Comparison of ENCODE assay signal across 11 cellular contexts in genomic region chr22:36017661-36018091, GRCh38. TPM values are rescaled to one million over a fixed set of nuclear protein-coding genes. Genes with fewer than 3 reads are reported as not detected.
DNase-seq lines count a peak whose midpoint lies in the region; ATAC-seq, FAIRE-seq and TF ChIP-seq lines count a peak whose summit lies in the region.
"Had no signal": no experiment of that assay in that cellular context is flagged by ENCODE, and none has a peak within 500 bp of the region (broad histone marks: within the 10 kb centered on the region; RNA-seq: fewer than 3 reads in every experiment).

No MANE protein-coding gene starts in this region.

- H3K9me1 ChIP-seq in K562 (ENCODE audit: control insufficient read depth, insufficient read depth, low read length) = no peaks in the 10 kb centered on the region

- CTCF ChIA-PET in K562 (lab: Yijun Ruan, JAX; ENCODE audit: low intra/inter-chr PET ratio) = no interaction called here

- no peaks in the 10 kb centered on the region for H3K27me3 ChIP-seq in K562 (ENCODE audit: control insufficient read depth in 2 of 2, insufficient read depth in 2 of 2, low read length in 2 of 2)
- H3K27me3 ChIP-seq: upper lobe of right lung had no signal

- H3K79me2 ChIP-seq in K562 (ENCODE audit: control insufficient read depth, insufficient read depth, low read length) = peaks cover 59% of the 10 kb centered on the region

- ATAC-seq in K562 (no peak; the same call in 2 of the 3 replicates), GM19324 (IDR thresholded peaks at IDR 0.05; ENCODE audit: low FRiP score, unreplicated experiment) (no peak)
- peak; percentile 94 for ATAC-seq in stimulated activated memory B cell treated with anti-CD40 and anti-IgM and Interleukin-4, amounts not matched to agents 10 μg/mL and 1 μg/mL and 100 μg/mL, for 72 hours
- ATAC-seq: upper lobe of right lung had no signal

- H3K4me1 Mint-ChIP-seq in stimulated activated memory B cell treated with anti-CD40 and anti-IgM and Interleukin-4, amounts not matched to agents 10 μg/mL and 1 μg/mL and 100 μg/mL, for 72 hours = peaks cover 17% of the 10 kb centered on the region
- peaks cover 2% of the 10 kb centered on the region for H3K4me1 Mint-ChIP-seq in activated T-helper 2 cell treated with anti-CD3 and anti-CD28 coated beads, Interferon-gamma antibody, Interleukin-2, Interleukin-4, amounts not matched to agents 10 μg/mL and 5 μg/mL and 100 μg/mL, durations not matched to agents 14 hours and 24 hours and 36 hours (ENCODE audit: low read depth)

- no peak overlapping the region for H3K27ac Mint-ChIP-seq in stimulated activated memory B cell treated with anti-CD40 and anti-IgM and Interleukin-4, amounts not matched to agents 10 μg/mL and 1 μg/mL and 100 μg/mL, for 72 hours
- no peak overlapping the region for H3K27ac Mint-ChIP-seq in activated T-helper 2 cell treated with anti-CD3 and anti-CD28 coated beads, Interferon-gamma antibody, Interleukin-2, Interleukin-4, amounts not matched to agents 10 μg/mL and 5 μg/mL and 100 μg/mL, durations not matched to agents 14 hours and 24 hours and 36 hours

- TF ChIP-seq POLR2A in K562 (conservative IDR thresholded peaks at IDR 0.05) = no peak

- POLR2A ChIA-PET in K562 (lab: Yijun Ruan, JAX) = interaction anchor here (0.7 to 1.4 kb wide), 3 partner anchors 10 to 619 kb away, joined by 3 to 9 read pairs (median 4); partner anchors contain the start of gene RBFOX2

- H3K9ac ChIP-seq in K562 (ENCODE audit: insufficient read depth in 1 of 2, low read depth in 2 of 2, low read length in 2 of 2) = no peak overlapping the region

- no peaks in the 10 kb centered on the region for H3K9me3 Mint-ChIP-seq in stimulated activated memory B cell treated with anti-CD40 and anti-IgM and Interleukin-4, amounts not matched to agents 10 μg/mL and 1 μg/mL and 100 μg/mL, for 72 hours
- H3K9me3 Mint-ChIP-seq in activated T-helper 2 cell treated with anti-CD3 and anti-CD28 coated beads, Interferon-gamma antibody, Interleukin-2, Interleukin-4, amounts not matched to agents 10 μg/mL and 5 μg/mL and 100 μg/mL, durations not matched to agents 14 hours and 24 hours and 36 hours = no peaks in the 10 kb centered on the region

- no TSS peak for BruUV-seq in K562 (replicated peaks; lab: Mats Ljungman, UMichigan)

- peak; percentile 67 for FAIRE-seq in K562 (lab: Jason Lieb, UNC)

- in situ Hi-C loops in K562 (cut with MboI) = no loop called here

- 10% methylated on average over 2 of the region's 2 CpGs for WGBS in K562 (ENCODE audit: insufficient coverage, low coverage, missing lambda C conversion rate)

- no peaks in the 10 kb centered on the region for H3K36me3 Mint-ChIP-seq in stimulated activated memory B cell treated with anti-CD40 and anti-IgM and Interleukin-4, amounts not matched to agents 10 μg/mL and 1 μg/mL and 100 μg/mL, for 72 hours
- no peaks in the 10 kb centered on the region for H3K36me3 Mint-ChIP-seq in activated T-helper 2 cell treated with anti-CD3 and anti-CD28 coated beads, Interferon-gamma antibody, Interleukin-2, Interleukin-4, amounts not matched to agents 10 μg/mL and 5 μg/mL and 100 μg/mL, durations not matched to agents 14 hours and 24 hours and 36 hours (ENCODE audit: low read depth)

- no peak for TF ChIP-seq CTCF in K562 (IDR thresholded peaks at IDR 0.05 in 2 of 3, conservative IDR thresholded peaks at IDR 0.05 in 1 of 3; ENCODE audit: insufficient read depth in 2 of 3, low read depth in 1 of 3, low read length in 3 of 3)

- H3K27ac ChIP-seq in K562 (ENCODE audit: extremely low read depth, low read depth, low read length) = no peak overlapping the region
- H3K27ac ChIP-seq: PC-9, upper lobe of right lung had no signal

- no peak for TF ChIP-seq EP300 in K562 (IDR thresholded peaks at IDR 0.05; ENCODE audit: low read length)

- 0 out of 2 replicates have a peak, but pooled peaks cover 4% of the 10 kb centered on the region for H4K20me1 ChIP-seq in K562 (replicated peaks; ENCODE audit: control insufficient read depth, insufficient read depth, low read length)

- no peak overlapping the region for H3K4me3 Mint-ChIP-seq in stimulated activated memory B cell treated with anti-CD40 and anti-IgM and Interleukin-4, amounts not matched to agents 10 μg/mL and 1 μg/mL and 100 μg/mL, for 72 hours
- no peak overlapping the region for H3K4me3 Mint-ChIP-seq in activated T-helper 2 cell treated with anti-CD3 and anti-CD28 coated beads, Interferon-gamma antibody, Interleukin-2, Interleukin-4, amounts not matched to agents 10 μg/mL and 5 μg/mL and 100 μg/mL, durations not matched to agents 14 hours and 24 hours and 36 hours (ENCODE audit: low read depth)

- no peak for TF ChIP-seq RAD21 in K562 (CRISPR knock-in tag; conservative IDR thresholded peaks at IDR 0.05 in 1 of 2, IDR thresholded peaks at IDR 0.05 in 1 of 2)

- H3K27me3 Mint-ChIP-seq in stimulated activated memory B cell treated with anti-CD40 and anti-IgM and Interleukin-4, amounts not matched to agents 10 μg/mL and 1 μg/mL and 100 μg/mL, for 72 hours = peaks cover 66% of the 10 kb centered on the region
- peaks cover 10% of the 10 kb centered on the region for H3K27me3 Mint-ChIP-seq in activated T-helper 2 cell treated with anti-CD3 and anti-CD28 coated beads, Interferon-gamma antibody, Interleukin-2, Interleukin-4, amounts not matched to agents 10 μg/mL and 5 μg/mL and 100 μg/mL, durations not matched to agents 14 hours and 24 hours and 36 hours (ENCODE audit: low read depth)

- H2AFZ ChIP-seq in K562 (ENCODE audit: low read depth, low read length) = no peak overlapping the region
- H2AFZ ChIP-seq: PC-9 had no signal

- H3K9me3 ChIP-seq in K562 (replicated peaks; ENCODE audit: control insufficient read depth, insufficient read depth, low read depth, low read length) = no peaks in the 10 kb centered on the region
- H3K9me3 ChIP-seq: upper lobe of right lung had no signal

- H3K4me2 ChIP-seq in K562 (ENCODE audit: insufficient read depth, low read length) = no peak overlapping the region
- H3K4me2 ChIP-seq: PC-9 had no signal

- H3K36me3 ChIP-seq in K562 (ENCODE audit: control insufficient read depth, insufficient read depth, low read length) = no peaks in the 10 kb centered on the region; the same call in 2 of the 3 replicates
- H3K36me3 ChIP-seq: upper lobe of right lung had no signal

- H3K4me1 ChIP-seq in K562 (replicated peaks in 1 of 2; ENCODE audit: control insufficient read depth in 2 of 2, insufficient read depth in 2 of 2, low read length in 2 of 2) = peaks cover 0 to 7% of the 10 kb centered on the region in 2 experiments; a peak in 3 of 5 replicates

- DNase-seq in NCI-H187 treated with DMSO at 0.1 percent for 48 hours (lab: John Stamatoyannopoulos, UW) (peak; percentile 57), NCI-H187 (lab: John Stamatoyannopoulos, UW) (no peak), NCI-H510A (lab: John Stamatoyannopoulos, UW) (peak; percentile 25), K562 (ENCODE audit: extremely low read depth in 1 of 4, low spot score in 3 of 4) (no peak), occipital lobe (lab: John Stamatoyannopoulos, UW) (no peak)
- DNase-seq in activated T-helper 2 cell treated with anti-CD3 and anti-CD28 coated beads, Interferon-gamma antibody, Interleukin-2, Interleukin-4, amounts not matched to agents 10 μg/mL and 5 μg/mL and 100 μg/mL, durations not matched to agents 14 hours and 24 hours and 36 hours (ENCODE audit: low spot score) = no peak
- DNase-seq: PC-9; stimulated activated CD4-positive, alpha-beta T cell treated with anti-CD3 and anti-CD28 coated beads, Interleukin-1b, Interleukin-23, amount 100 ng/mL, for 48 hours; upper lobe of right lung had no signal

- H3K4me3 ChIP-seq in K562 = no peak overlapping the region
- H3K4me3 ChIP-seq: PC-9, upper lobe of right lung had no signal

- intact Hi-C loops in K562 (cut with micrococcal nuclease) = no loop called here
- intact Hi-C loops in activated T-helper 2 cell treated with anti-CD3 and anti-CD28 coated beads, Interferon-gamma antibody, Interleukin-2, Interleukin-4, amounts not matched to agents 10 μg/mL and 5 μg/mL and 100 μg/mL, durations not matched to agents 14 hours and 24 hours and 36 hours (cut with micrococcal nuclease) = no loop called here

TF ChIP-seq in K562, 482 proteins besides CTCF, POLR2A, EP300 and RAD21 (continues in another document):
- no peak for TF ChIP-seq CBX8 (IDR thresholded peaks at IDR 0.05; ENCODE audit: borderline replicate concordance, extremely low read depth, low read depth, low read length, poor library complexity, severe bottlenecking)
- peak; percentile 39; the same call in 1 of the 2 replicates for TF ChIP-seq SOX6 (IDR thresholded peaks at IDR 0.05)

RNA-seq across cellular contexts. Expression of gene RBFOX2, which starts 10.9 kb away (rescaled TPM):
- 27.6 and 35.3 TPM in 2 replicates for total RNA-seq in K562 (2011; cell fraction: chromatin; rRNA removed; ENCODE audit: low replicate concordance)
- total RNA-seq in K562 (2011; cell fraction: nucleolus; rRNA removed) = 13.7 and 15.8 TPM in 2 replicates
- 26.1 and 42.0 TPM in 2 replicates for total RNA-seq in K562 (2011; cell fraction: nucleoplasm; rRNA removed)
- total RNA-seq in K562 (2014; rRNA removed) (17.5 and 19.1 TPM in 2 replicates), K562 (2014; rRNA removed; fragmentation: Illumina TruSeq; extraction: Trizol) (13.4 and 14.3 TPM in 2 replicates), K562 (2015; rRNA removed; fragmentation: Illumina TruSeq; extraction: Trizol) (13.6 and 13.9 TPM in 2 replicates), K562 (2021) (19.5 and 20.8 TPM in 2 replicates), occipital lobe (454 TPM)
- polyA plus RNA-seq in K562 (2011; rRNA removed) (24.8 and 26.2 TPM in 2 replicates), K562 (2014; fragmentation: Illumina TruSeq; extraction: Trizol) (18.3 and 19.9 TPM in 2 replicates), K562 (2014; fragmentation: Nextera tagmentation; extraction: Ambion mirVana) (1 to 10 TPM; 5.8 to 8.0 TPM), K562 (2014; rRNA removed) (13.9 and 14.2 TPM in 2 replicates)
- 28.2 and 34.2 TPM in 2 replicates for polyA plus RNA-seq in K562 (2011; cell fraction: cytosol; rRNA removed)
- polyA plus RNA-seq in K562 (2011; cell fraction: nucleus; rRNA removed) = 38.7 and 42.9 TPM in 2 replicates
- polyA plus RNA-seq in K562 (2012) = 15.4 and 16.5 TPM in 2 replicates
- 41.5 and 46.9 TPM in 2 replicates for polyA minus RNA-seq in K562 (2011; rRNA and poly(A)+ RNA removed)
- 8.9 and 17.0 TPM in 2 replicates for polyA minus RNA-seq in K562 (2011; cell fraction: cytosol; rRNA and poly(A)+ RNA removed)
- 24.9 and 34.4 TPM in 2 replicates for polyA minus RNA-seq in K562 (2011; cell fraction: nucleus; rRNA and poly(A)+ RNA removed)
- total RNA-seq in activated T-helper 2 cell treated with anti-CD3 and anti-CD28 coated beads, Interferon-gamma antibody, Interleukin-2, Interleukin-4, amounts not matched to agents 10 μg/mL and 5 μg/mL and 100 μg/mL, durations not matched to agents 14 hours and 24 hours and 36 hours = 3.2 and 3.5 TPM in 2 replicates

Comparison
In these comparisons a context has a peak if more than half of its experiments do, and no peak if none do; other contexts are left out.
1. DNase-seq: peak in NCI-H187 treated with DMSO at 0.1 percent for 48 hours (single experiment) and NCI-H510A (single experiment); none in NCI-H187 (0 of 2), K562 (0 of 4), occipital lobe (single experiment) and activated T-helper 2 cell treated with anti-CD3 and anti-CD28 coated beads, Interferon-gamma antibody, Interleukin-2, Interleukin-4, amounts not matched to agents 10 μg/mL and 5 μg/mL and 100 μg/mL, durations not matched to agents 14 hours and 24 hours and 36 hours (single experiment).
2. RNA of gene RBFOX2, which starts 10.9 kb away (total RNA-seq): 454 TPM in occipital lobe (single experiment); 13.4 to 42.0 TPM in K562 and 3.2 to 3.5 TPM in activated T-helper 2 cell treated with anti-CD3 and anti-CD28 coated beads, Interferon-gamma antibody, Interleukin-2, Interleukin-4, amounts not matched to agents 10 μg/mL and 5 μg/mL and 100 μg/mL, durations not matched to agents 14 hours and 24 hours and 36 hours; every median in the first group is over 10 times any median in the second.